In the genomic region with DNA sequence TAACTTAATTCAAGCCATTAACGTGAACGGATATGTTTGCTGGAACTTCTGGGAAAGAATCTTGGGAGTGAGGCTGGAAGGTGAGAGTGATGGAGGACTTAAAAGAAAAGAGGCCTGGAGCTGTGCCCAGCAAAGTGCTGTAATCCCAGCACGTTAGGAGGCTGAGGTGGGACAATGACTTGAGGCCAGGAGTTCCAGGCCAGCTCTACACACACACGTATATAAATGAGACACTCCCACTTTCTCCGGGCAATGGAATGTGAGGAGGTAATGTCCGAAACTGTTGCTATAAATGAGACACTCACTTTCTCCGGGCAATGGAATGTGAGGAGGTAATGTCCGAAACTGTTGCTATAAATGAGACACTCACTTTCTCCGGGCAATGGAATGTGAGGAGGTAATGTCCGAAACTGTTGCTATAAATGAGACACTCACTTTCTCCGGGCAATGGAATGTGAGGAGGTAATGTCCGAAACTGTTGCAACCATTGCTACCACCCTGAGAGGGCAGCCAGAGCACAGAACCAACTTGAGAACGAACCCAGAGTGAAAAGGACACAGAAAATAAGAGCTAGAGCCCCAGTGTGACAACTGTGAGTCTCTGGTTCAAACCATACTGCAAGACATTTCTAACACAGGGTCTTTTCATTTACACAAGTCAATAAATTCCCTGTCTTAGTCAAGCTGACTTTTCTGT, we compare ENCODE assay signal across 11 cellular contexts. TPM values are rescaled to one million over a fixed set of nuclear protein-coding genes. Genes with fewer than 3 reads are reported as not detected.
DNase-seq lines count a peak whose midpoint lies in the region; ATAC-seq and TF ChIP-seq lines count a peak whose summit lies in the region.
"Not testable (repeated sequence)": the region's sequence is repeated elsewhere in the genome, so short reads cannot be mapped to it uniquely, and the experiment has no call there.
"Had no signal": no experiment of that assay in that cellular context is flagged by ENCODE, and none has a peak within 500 bp of the region (broad histone marks: within the 10 kb centered on the region; RNA-seq: fewer than 3 reads in every experiment).

No MANE protein-coding gene starts in this region.

- not testable (repeated sequence) for H3K27me3 ChIP-seq in HCT116 (ENCODE audit: insufficient read depth, low read length); PC-3 (ENCODE audit: low read length); upper lobe of right lung

- H3K9ac ChIP-seq in HCT116 (ENCODE audit: low read length); PC-3 (ENCODE audit: low read length): not testable (repeated sequence)

- peak; percentile 90 for ATAC-seq in HCT116
- ATAC-seq in PC-3, result peak; percentile 86
- peak; percentile 25 for ATAC-seq in left ventricle myocardium superior
- peak; percentile 72 for ATAC-seq in omental fat pad (ENCODE audit: low FRiP score)
- ATAC-seq in upper lobe of right lung, result peak; percentile 23

- H3K9me2 ChIP-seq in HCT116 (ENCODE audit: insufficient read depth); PC-3 (replicated peaks; ENCODE audit: low read length): not testable (repeated sequence)

- H3K36me3 ChIP-seq in HCT116 (ENCODE audit: control insufficient read depth in 1 of 2, insufficient read depth in 2 of 2, low read length in 2 of 2); PC-3 (ENCODE audit: low read depth, low read length); upper lobe of right lung: not testable (repeated sequence)

- H2AFZ ChIP-seq in HCT116 (ENCODE audit: low read depth, low read length, poor library complexity, severe bottlenecking), result peak overlapping the region; percentile 14
- H2AFZ ChIP-seq in PC-3 (ENCODE audit: low read length), result not testable (repeated sequence)

- DNase-seq in HCT116 (ENCODE audit: low read depth, low spot score), result peak; percentile 43
- DNase-seq in PC-3, result peak; percentile 74
- peak; percentile 26 for DNase-seq in epithelial cell of proximal tubule (ENCODE audit: low read depth)
- DNase-seq in left ventricle myocardium superior; omental fat pad (ENCODE audit: low spot score); upper lobe of right lung: not testable (repeated sequence)
- peak; percentile 33 for DNase-seq in kidney glomerular epithelial cell (lab: John Stamatoyannopoulos, UW)
- peak; percentile 91 for DNase-seq in renal cortical epithelial cell (ENCODE audit: low read depth)

- H3F3A ChIP-seq in PC-3 (ENCODE audit: low read length, unreplicated experiment), result not testable (repeated sequence)

- not testable (repeated sequence) for TF ChIP-seq CTCF in HCT116 (IDR thresholded peaks at IDR 0.05 in 2 of 3, conservative IDR thresholded peaks at IDR 0.05 in 1 of 3; ENCODE audit: borderline replicate concordance in 1 of 3, insufficient read depth in 1 of 3, low read depth in 2 of 3, low read length in 2 of 3); PC-3 (conservative IDR thresholded peaks at IDR 0.05; ENCODE audit: low read depth, low read length); epithelial cell of proximal tubule (conservative IDR thresholded peaks at IDR 0.05; ENCODE audit: low read depth, low read length); omental fat pad (IDR thresholded peaks at IDR 0.05); upper lobe of right lung (IDR thresholded peaks at IDR 0.05)

- not testable (repeated sequence) for BruUV-seq in HCT116 (replicated peaks; lab: Mats Ljungman, UMichigan); PC-3 (replicated peaks; lab: Mats Ljungman, UMichigan)

- not testable (repeated sequence) for TF ChIP-seq RAD21 in HCT116 (IDR thresholded peaks at IDR 0.05; ENCODE audit: low read depth)

- not testable (repeated sequence) for H3K9me3 ChIP-seq in HCT116 (ENCODE audit: control insufficient read depth in 1 of 2, insufficient read depth in 1 of 2, low read depth in 1 of 2, low read length in 2 of 2); PC-3 (ENCODE audit: low read length); upper lobe of right lung

- not testable (repeated sequence) for TF ChIP-seq POLR2A in HCT116 (IDR thresholded peaks at IDR 0.05; ENCODE audit: borderline replicate concordance, extremely low read depth, insufficient read depth, insufficient read length)

- CTCF ChIA-PET in HCT116 (lab: Charles Lee), result not testable (repeated sequence)
- CTCF ChIA-PET in PC-3 (lab: Charles Lee), result interaction anchor here (1.1 kb wide), 1 partner anchor 62 kb away, joined by 4 read pairs; no protein-coding TSS in a partner anchor

- not testable (repeated sequence) for H3K79me2 ChIP-seq in HCT116 (ENCODE audit: insufficient read depth, low read length); PC-3 (ENCODE audit: low read length)

- RAD21 ChIA-PET in HCT116 (lab: Charles Lee; ENCODE audit: low non-redundant PET in 1 of 2, low total read pairs in 2 of 2, uncharacterized antibody in 2 of 2, unreplicated experiment in 2 of 2), result not testable (repeated sequence)

- H3K4me2 ChIP-seq in HCT116 (ENCODE audit: low read length) (peak overlapping the region; percentile 60), PC-3 (ENCODE audit: low read length) (peak overlapping the region; percentile 56)

- H3K4me3 ChIP-seq in HCT116 (replicated peaks in 1 of 2; ENCODE audit: low read depth in 1 of 2, low read length in 2 of 2), result peak overlapping the region in 1 of 2 experiments; percentile 40; a peak in 2 of 4 replicates
- H3K4me3 ChIP-seq in PC-3 (ENCODE audit: low read length), result peak overlapping the region; percentile 9; the same call in 1 of the 2 replicates
- not testable (repeated sequence) for H3K4me3 ChIP-seq in epithelial cell of proximal tubule (ENCODE audit: low read depth, low read length); upper lobe of right lung

- intact Hi-C loops in HCT116 (cut with micrococcal nuclease); PC-3 (cut with micrococcal nuclease); left ventricle myocardium superior (cut with micrococcal nuclease); upper lobe of right lung (cut with DNase I): not testable (repeated sequence)

- peaks cover 0 to 13% of the 10 kb centered on the region in 2 experiments; a peak in 3 of 4 replicates for H3K4me1 ChIP-seq in HCT116 (ENCODE audit: control insufficient read depth in 1 of 2, insufficient read depth in 2 of 2, low read length in 2 of 2)
- peaks cover 18% of the 10 kb centered on the region for H3K4me1 ChIP-seq in PC-3 (ENCODE audit: insufficient read depth, low read length)
- not testable (repeated sequence) for H3K4me1 ChIP-seq in upper lobe of right lung

- POLR2A ChIA-PET in HCT116 (lab: Charles Lee); PC-3 (lab: Charles Lee; ENCODE audit: unreplicated experiment): not testable (repeated sequence)

- H4K20me1 ChIP-seq in HCT116 (ENCODE audit: insufficient read depth); PC-3 (ENCODE audit: low read length): not testable (repeated sequence)

- not testable (repeated sequence) for H3K27ac ChIP-seq in HCT116 (ENCODE audit: low read depth, low read length); upper lobe of right lung
- peak overlapping the region; percentile 43; the same call in 1 of the 2 replicates for H3K27ac ChIP-seq in PC-3 (ENCODE audit: low read length)

RNA-seq across cellular contexts. Expression of a gene that starts 7.1 kb away (rescaled TPM):
- not detected for total RNA-seq in HCT116 (2021; ENCODE audit: unreplicated experiment)
- not detected in 2 replicates for polyA plus RNA-seq in HCT116 (2012)
- not detected in 2 replicates for total RNA-seq in PC-3 (2014; rRNA removed)
- 0.92 and 1.6 TPM in 2 replicates for total RNA-seq in epithelial cell of proximal tubule
- total RNA-seq in left ventricle myocardium superior, result 14.1 TPM
- 10 to 100 TPM in 2 of 4 donors, 1 to 10 TPM in 2; 3.6 to 12.0 (median 8.2) TPM for total RNA-seq in omental fat pad
- total RNA-seq in renal cortical epithelial cell, result 2.4 and 6.1 TPM in 2 replicates
- total RNA-seq in upper lobe of right lung, result 12.9 TPM
- total RNA-seq: A673, Caco-2 had no signal
- polyA plus RNA-seq: BJ had no signal

Comparison
In these comparisons a context has a peak if more than half of its experiments do, and no peak if none do; other contexts are left out.
1. ATAC-seq: peak in every context shown above with its lines; median percentile 90 in HCT116; 86 in PC-3; 72 in omental fat pad; 25 in left ventricle myocardium superior; 23 in upper lobe of right lung.